In genomic region chr3:47009225-47010049, GRCh38 we compare ENCODE assay signal across 8 cellular contexts. TPM values are rescaled to one million over a fixed set of nuclear protein-coding genes. Genes with fewer than 3 reads are reported as not detected.
DNase-seq lines count a peak whose midpoint lies in the region; ATAC-seq and TF ChIP-seq lines count a peak whose summit lies in the region.

No MANE protein-coding gene starts in this region.

- CTCF ChIA-PET in GM10248 (lab: Yijun Ruan, JAX): interaction anchor here (0.7 to 1.5 kb wide), 2 partner anchors 11 to 14 kb away, joined by 3 to 4 read pairs; no protein-coding TSS in a partner anchor

- POLR2A ChIA-PET in GM10248 (lab: Yijun Ruan, JAX): no interaction called here

- TF ChIP-seq EP300 in esophagus muscularis mucosa (IDR thresholded peaks at IDR 0.05): no peak

- H3K4me1 ChIP-seq in esophagus muscularis mucosa (peaks cover 12 to 15% (median 15%) of the 10 kb centered on the region in 4 donors), muscle layer of duodenum (ENCODE audit: control insufficient read depth in 1 of 2, insufficient read depth in 2 of 2, low read length in 2 of 2) (peaks cover 0 to 10% of the 10 kb centered on the region in 2 donors)

- H3K36me3 ChIP-seq in esophagus muscularis mucosa: peaks cover 0 to 48% (median 28%) of the 10 kb centered on the region in 4 donors
- peaks cover 21 to 39% of the 10 kb centered on the region in 2 donors for H3K36me3 ChIP-seq in muscle layer of duodenum (ENCODE audit: control insufficient read depth in 1 of 2, insufficient read depth in 2 of 2, low read length in 2 of 2)

- TF ChIP-seq CTCF in GM10248 (IDR thresholded peaks at IDR 0.05; ENCODE audit: control extremely low read depth, extremely low read depth, low read depth, missing control alignments): no peak
- TF ChIP-seq CTCF in esophagus muscularis mucosa (IDR thresholded peaks at IDR 0.05): peak in 1 of 3 experiments; percentile 3

- 5% methylated on average over 36 of the region's 81 CpGs for WGBS in esophagus muscularis mucosa

- H3K27ac ChIP-seq in esophagus muscularis mucosa (replicated peaks in 1 of 4) (peak overlapping the region; percentile 86 to 93 (median 90)), muscle layer of duodenum (ENCODE audit: low read length) (no peak overlapping the region)

- peak; percentile 63 for ATAC-seq in HG02588 (IDR thresholded peaks at IDR 0.05; ENCODE audit: unreplicated experiment)

- no peaks in the 10 kb centered on the region for H3K27me3 ChIP-seq in esophagus muscularis mucosa
- no peaks in the 10 kb centered on the region for H3K27me3 ChIP-seq in muscle layer of duodenum (ENCODE audit: low read depth, low read length)

- H3K4me3 ChIP-seq in esophagus muscularis mucosa (peak overlapping the region; percentile 63 to 76 (median 70)), muscle layer of duodenum (ENCODE audit: low read depth in 1 of 2, low read length in 2 of 2) (peak overlapping the region; percentile 39 to 65)

- intact Hi-C loops in esophagus muscularis mucosa (cut with DNase I): no loop called here

- DNase-seq in GM10248 (ENCODE audit: extremely low spot score): peak; percentile 98
- peak; percentile 83 for DNase-seq in NCI-H345 treated with DMSO at 0.1 percent for 48 hours (lab: John Stamatoyannopoulos, UW; ENCODE audit: unreplicated experiment)
- peak; percentile 81 for DNase-seq in activated T-cell treated with anti-CD3 and anti-CD28 coated beads, Interleukin-2, amount 50 U/mL, for 1 hour
- peak; percentile 96 for DNase-seq in esophagus muscularis mucosa (ENCODE audit: extremely low spot score)
- peak; percentile 48 to 52 for DNase-seq in stimulated activated CD8-positive, alpha-beta memory T cell treated with anti-CD3 and anti-CD28 coated beads, Interleukin-7, amount 100 ng/mL, for 1 hour (ENCODE audit: low read depth in 2 of 2)
- no peak for DNase-seq in SHP77 treated with DMSO at 0.1 percent for 48 hours (lab: John Stamatoyannopoulos, UW)

- peak; percentile 69 for TF ChIP-seq POLR2A in esophagus muscularis mucosa (IDR thresholded peaks at IDR 0.05; ENCODE audit: low read depth)

- H3K9me3 ChIP-seq in esophagus muscularis mucosa (no peaks in the 10 kb centered on the region), muscle layer of duodenum (ENCODE audit: control insufficient read depth in 1 of 2, low read length in 2 of 2) (no peaks in the 10 kb centered on the region)

RNA-seq across cellular contexts. Expression of gene NBEAL2, which starts 30.0 kb away (rescaled TPM):
- 10 to 100 TPM; 16.6 to 22.1 (median 21.2) TPM for total RNA-seq in esophagus muscularis mucosa

RNA-seq across cellular contexts. Expression of gene CCDC12, which starts 32.9 kb away (rescaled TPM):
- total RNA-seq in esophagus muscularis mucosa: 10 to 100 TPM; 27.5 to 54.8 (median 36.7) TPM
